ENCODE assay signal across 8 cellular contexts in genomic region chr1:101520302-101520701, GRCh38.
A peak's percentile ranks its signal among the peaks of the same experiment; 100 is the strongest.
DNase-seq lines count a peak whose midpoint lies in the region; ATAC-seq, FAIRE-seq and TF ChIP-seq lines count a peak whose summit lies in the region.

No MANE protein-coding gene starts in this region.

- BruUV-seq in Panc1 (replicated peaks; lab: Mats Ljungman, UMichigan): no TSS peak

- TF ChIP-seq RAD21 in A549 (conservative IDR thresholded peaks at IDR 0.05 in 1 of 2, IDR thresholded peaks at IDR 0.05 in 1 of 2): peak; percentile 60 to 64

- H3K36me3 Mint-ChIP-seq in endothelial cell (ENCODE audit: low read depth, unreplicated experiment): no peaks in the 10 kb centered on the region
- H3K36me3 Mint-ChIP-seq in naive thymus-derived CD4-positive, alpha-beta T cell: peaks cover 0 to 10% (median 4%) of the 10 kb centered on the region in 5 donors

- CTCF ChIA-PET in A549 (lab: Yijun Ruan, JAX): interaction anchor here (0.8 to 2.0 kb wide), 6 partner anchors 9 to 1997 kb away, joined by 3 to 6 read pairs (median 3); no protein-coding TSS in a partner anchor
- CTCF ChIA-PET in Panc1 (lab: Charles Lee): interaction anchor here (0.5 kb wide), 1 partner anchor 1587 kb away, joined by 3 read pairs; no protein-coding TSS in a partner anchor
- CTCF ChIA-PET in naive thymus-derived CD4-positive, alpha-beta T cell (lab: Charles Lee): interaction anchor here (0.7 to 1.3 kb wide), 3 partner anchors 48 to 1994 kb away, joined by 3 to 4 read pairs (median 4); no protein-coding TSS in a partner anchor

- H3K27me3 Mint-ChIP-seq in endothelial cell (ENCODE audit: unreplicated experiment): no peaks in the 10 kb centered on the region
- peaks cover 4 to 19% (median 7%) of the 10 kb centered on the region in 5 donors for H3K27me3 Mint-ChIP-seq in naive thymus-derived CD4-positive, alpha-beta T cell

- ATAC-seq in A549 (peak; percentile 34 to 74; a peak in 3 of 6 replicates), GM21619 (IDR thresholded peaks at IDR 0.05; ENCODE audit: unreplicated experiment) (peak; percentile 97), Panc1 (no peak; the same call in 1 of the 2 replicates), gastroesophageal sphincter (no peak)
- ATAC-seq in naive thymus-derived CD4-positive, alpha-beta T cell: peak; percentile 38

- no peaks in the 10 kb centered on the region for H3K4me1 Mint-ChIP-seq in endothelial cell (ENCODE audit: unreplicated experiment)
- H3K4me1 Mint-ChIP-seq in naive thymus-derived CD4-positive, alpha-beta T cell: peaks cover 0 to 8% (median 4%) of the 10 kb centered on the region in 7 donors

- H3K4me1 ChIP-seq in A549: no peaks in the 10 kb centered on the region
- no peaks in the 10 kb centered on the region for H3K4me1 ChIP-seq in Panc1 (ENCODE audit: control insufficient read depth, insufficient read depth, low read length)
- no peaks in the 10 kb centered on the region for H3K4me1 ChIP-seq in naive thymus-derived CD4-positive, alpha-beta T cell (ENCODE audit: control insufficient read depth in 2 of 2, insufficient read depth in 2 of 2, low read length in 2 of 2)
- no peaks in the 10 kb centered on the region for H3K4me1 ChIP-seq in gastroesophageal sphincter

- H3K4me3 ChIP-seq in A549 (no peak overlapping the region), Panc1 (ENCODE audit: low read depth in 2 of 2, low read length in 2 of 2) (no peak overlapping the region), gastroesophageal sphincter (no peak overlapping the region)
- H3K4me3 ChIP-seq in naive thymus-derived CD4-positive, alpha-beta T cell (ENCODE audit: low read length): no peak overlapping the region

- H3K9me3 ChIP-seq in A549 (no peaks in the 10 kb centered on the region), Panc1 (ENCODE audit: control insufficient read depth, insufficient read depth, low read depth, low read length) (no peaks in the 10 kb centered on the region), gastroesophageal sphincter (no peaks in the 10 kb centered on the region)
- H3K9me3 ChIP-seq in naive thymus-derived CD4-positive, alpha-beta T cell (ENCODE audit: control insufficient read depth in 2 of 3, low read length in 3 of 3): no peaks in the 10 kb centered on the region

- TF ChIP-seq EP300 in A549 (IDR thresholded peaks at IDR 0.05) (no peak), gastroesophageal sphincter (IDR thresholded peaks at IDR 0.05) (no peak)

- H3K4me3 Mint-ChIP-seq in endothelial cell (ENCODE audit: unreplicated experiment): no peak overlapping the region
- no peak overlapping the region for H3K4me3 Mint-ChIP-seq in naive thymus-derived CD4-positive, alpha-beta T cell

- no peaks in the 10 kb centered on the region for H3K27me3 ChIP-seq in Panc1 (ENCODE audit: control insufficient read depth, insufficient read depth, low read length)
- no peaks in the 10 kb centered on the region for H3K27me3 ChIP-seq in naive thymus-derived CD4-positive, alpha-beta T cell (ENCODE audit: control insufficient read depth in 2 of 2, insufficient read depth in 2 of 2, low read length in 2 of 2)
- H3K27me3 ChIP-seq in gastroesophageal sphincter: no peaks in the 10 kb centered on the region

- no peak overlapping the region for H3K27ac ChIP-seq in A549
- no peak overlapping the region for H3K27ac ChIP-seq in Panc1 (ENCODE audit: low read length)
- no peak overlapping the region for H3K27ac ChIP-seq in naive thymus-derived CD4-positive, alpha-beta T cell (ENCODE audit: low read depth, low read length)
- no peak overlapping the region for H3K27ac ChIP-seq in gastroesophageal sphincter

- intact Hi-C loops in Panc1 (cut with micrococcal nuclease; ENCODE audit: unreplicated experiment): no loop called here
- intact Hi-C loops in naive thymus-derived CD4-positive, alpha-beta T cell (cut with micrococcal nuclease): loop anchor here (1.0 to 5.0 kb wide), 4 partner anchors 47 to 1940 kb away; no protein-coding TSS in a partner anchor

- no peak overlapping the region for H3K4me2 ChIP-seq in A549

- 0% methylated on average over 4 of the region's 4 CpGs for WGBS in A549 (ENCODE audit: missing lambda C conversion rate)
- WGBS in gastroesophageal sphincter (ENCODE audit: low coverage in 1 of 2), 2 donors: 0 to 4% methylated on average over 1 to 4 of the region's 4 CpGs

- peak; percentile 3 to 22 for DNase-seq in A549 (ENCODE audit: low read depth in 1 of 2, low spot score in 1 of 2)
- peak; percentile 47 for DNase-seq in EL
- peak; percentile 14 for DNase-seq in HS-27A (ENCODE audit: low read depth)
- peak; percentile 12 for DNase-seq in Panc1 (ENCODE audit: low read depth, low spot score)
- DNase-seq in endothelial cell (ENCODE audit: low spot score): peak; percentile 40
- peak in 4 of 9 donors; percentile 4 to 14 (median 12) for DNase-seq in naive thymus-derived CD4-positive, alpha-beta T cell

- TF ChIP-seq CTCF in A549 (IDR thresholded peaks at IDR 0.05) (peak; percentile 43), Panc1 (IDR thresholded peaks at IDR 0.05) (peak; percentile 60), endothelial cell (IDR thresholded peaks at IDR 0.05; ENCODE audit: unreplicated experiment) (peak; percentile 74), gastroesophageal sphincter (IDR thresholded peaks at IDR 0.05) (peak in 1 of 4 experiments; percentile 46)

- POLR2A ChIA-PET in A549 (lab: Yijun Ruan, JAX) (no interaction called here), Panc1 (lab: Charles Lee) (no interaction called here)
- POLR2A ChIA-PET in naive thymus-derived CD4-positive, alpha-beta T cell (lab: Charles Lee): no interaction called here

- no peaks in the 10 kb centered on the region for H3K36me3 ChIP-seq in Panc1 (ENCODE audit: control insufficient read depth, insufficient read depth, low read length)
- no peaks in the 10 kb centered on the region for H3K36me3 ChIP-seq in naive thymus-derived CD4-positive, alpha-beta T cell (ENCODE audit: control insufficient read depth in 2 of 3, insufficient read depth in 3 of 3, low read length in 3 of 3)
- H3K36me3 ChIP-seq in gastroesophageal sphincter: no peaks in the 10 kb centered on the region

- H3K27ac Mint-ChIP-seq in endothelial cell (ENCODE audit: unreplicated experiment): no peak overlapping the region
- no peak overlapping the region for H3K27ac Mint-ChIP-seq in naive thymus-derived CD4-positive, alpha-beta T cell

- H3K9me3 Mint-ChIP-seq in endothelial cell (ENCODE audit: unreplicated experiment): no peaks in the 10 kb centered on the region
- H3K9me3 Mint-ChIP-seq in naive thymus-derived CD4-positive, alpha-beta T cell: peaks cover 3 to 52% (median 10%) of the 10 kb centered on the region in 11 donors

- TF ChIP-seq POLR2A in A549 (IDR thresholded peaks at IDR 0.05; ENCODE audit: low read length) (no peak), gastroesophageal sphincter (IDR thresholded peaks at IDR 0.05) (no peak)

- in situ Hi-C loops in Panc1 (cut with HindIII; ENCODE audit: low pct_unique_long_range_greater_than_20kb, low sequenced_read_pairs): no loop called here

- FAIRE-seq in A549 (lab: Jason Lieb, UNC): no peak

TF ChIP-seq in A549, 52 proteins besides CTCF, POLR2A, EP300 and RAD21:
- TF ChIP-seq SMC3 (IDR thresholded peaks at IDR 0.05): peak; percentile 12; the same call in 1 of the 3 replicates
- TF ChIP-seq POLR2AphosphoS2 (conservative IDR thresholded peaks at IDR 0.05; ENCODE audit: low read length): no peak

Comparison
In these comparisons a context has a peak if more than half of its experiments do, and no peak if none do; other contexts are left out.
1. ATAC-seq: peak in A549 (2 of 2), GM21619 (single experiment) and naive thymus-derived CD4-positive, alpha-beta T cell (single experiment); none in Panc1 (single experiment) and gastroesophageal sphincter (single experiment).